ENCODE assay signal across 20 cellular contexts in the genomic region with DNA sequence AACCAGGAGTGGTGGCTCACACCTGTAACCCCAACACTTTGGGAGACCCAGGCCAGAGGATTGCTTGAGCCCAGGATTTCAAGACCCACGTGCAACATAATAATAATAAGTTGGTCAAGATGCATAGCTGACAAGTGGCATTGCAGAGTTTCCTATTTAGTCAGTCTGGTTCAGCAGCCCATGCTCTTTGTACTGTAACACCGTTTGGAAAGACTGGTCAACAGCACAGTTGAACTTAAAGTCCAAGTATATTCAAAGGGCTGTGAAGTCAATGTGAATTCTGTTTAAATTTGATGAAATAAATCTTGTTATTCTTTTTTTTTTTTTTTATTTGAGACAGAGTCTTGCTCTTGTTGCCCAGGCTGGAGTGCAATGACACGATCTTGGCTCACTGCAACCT. TPM values are rescaled to one million over a fixed set of nuclear protein-coding genes. Genes with fewer than 3 reads are reported as not detected.
DNase-seq lines count a peak whose midpoint lies in the region; ATAC-seq, FAIRE-seq and TF ChIP-seq lines count a peak whose summit lies in the region.
"Had no signal": no experiment of that assay in that cellular context is flagged by ENCODE, and none has a peak within 500 bp of the region (broad histone marks: within the 10 kb centered on the region; RNA-seq: fewer than 3 reads in every experiment).

No MANE protein-coding gene starts in this region.

- no peak for TF ChIP-seq POLR2A in H54 (IDR thresholded peaks at IDR 0.05; ENCODE audit: low read depth, low read length)

- no peak for FAIRE-seq in H54 (lab: Jason Lieb, UNC)
- FAIRE-seq: GM18507 had no signal

- H3K79me2 ChIP-seq in GM23248 (ENCODE audit: insufficient read depth) (peaks cover 33% of the 10 kb centered on the region), osteoblast (ENCODE audit: insufficient read depth, low read length) (peaks cover 34% of the 10 kb centered on the region)

- H3K9ac ChIP-seq in GM23248: no peak overlapping the region

- H3K4me3 ChIP-seq in GM23248 (no peak overlapping the region), osteoblast (ENCODE audit: insufficient read depth, low read length) (no peak overlapping the region)
- H3K4me3 ChIP-seq: SK-N-MC had no signal

- in situ Hi-C loops in GM23248 (cut with MboI): no loop called here

- H3K27ac ChIP-seq in GM23248 (no peak overlapping the region), osteoblast (ENCODE audit: low read depth, low read length) (no peak overlapping the region)
- H3K27ac ChIP-seq: SK-N-MC had no signal

- peak overlapping the region; percentile 97 to 99 for H3K4me3 Mint-ChIP-seq in activated T-cell treated with anti-CD3 and anti-CD28 coated beads, Interleukin-2, amount 50 U/mL, for 72 hours
- no peak overlapping the region for H3K4me3 Mint-ChIP-seq in activated T-cell treated with anti-CD3 and anti-CD28 coated beads, Interleukin-2, amount 50 U/mL, for 4 hours
- H3K4me3 Mint-ChIP-seq in activated T-helper 1 cell treated with anti-CD3 and anti-CD28 coated beads, Interleukin-12 subunit alpha, Interleukin-12 subunit beta, Interleukin-2, Interleukin-4 antibody, amounts not matched to agents 30 ng/mL and 10 ng/mL and 1 ng/mL, durations not matched to agents 14 hours and 24 hours and 36 hours: peak overlapping the region; percentile 97
- H3K4me3 Mint-ChIP-seq in stimulated activated naive B cell treated with anti-CD40 and anti-IgM and Interleukin-4, amounts not matched to agents 10 μg/mL and 1 μg/mL and 100 μg/mL, for 72 hours: no peak overlapping the region
- H3K4me3 Mint-ChIP-seq in HFFc6: no peak overlapping the region

- H3K4me2 ChIP-seq in GM23248 (ENCODE audit: unreplicated experiment) (no peak overlapping the region), osteoblast (ENCODE audit: insufficient read depth, low read length) (no peak overlapping the region)

- H3K36me3 ChIP-seq in GM23248 (ENCODE audit: low read depth): no peaks in the 10 kb centered on the region
- H3K36me3 ChIP-seq in osteoblast (ENCODE audit: insufficient read depth, low read length): no peaks in the 10 kb centered on the region

- H3K9me3 Mint-ChIP-seq in activated T-cell treated with anti-CD3 and anti-CD28 coated beads, Interleukin-2, amount 50 U/mL, for 72 hours: no peaks in the 10 kb centered on the region
- H3K9me3 Mint-ChIP-seq in activated T-cell treated with anti-CD3 and anti-CD28 coated beads, Interleukin-2, amount 50 U/mL, for 4 hours: no peaks in the 10 kb centered on the region
- no peaks in the 10 kb centered on the region for H3K9me3 Mint-ChIP-seq in activated T-helper 1 cell treated with anti-CD3 and anti-CD28 coated beads, Interleukin-12 subunit alpha, Interleukin-12 subunit beta, Interleukin-2, Interleukin-4 antibody, amounts not matched to agents 30 ng/mL and 10 ng/mL and 1 ng/mL, durations not matched to agents 14 hours and 24 hours and 36 hours
- no peaks in the 10 kb centered on the region for H3K9me3 Mint-ChIP-seq in stimulated activated naive B cell treated with anti-CD40 and anti-IgM and Interleukin-4, amounts not matched to agents 10 μg/mL and 1 μg/mL and 100 μg/mL, for 72 hours
- no peaks in the 10 kb centered on the region for H3K9me3 Mint-ChIP-seq in HFFc6

- H3F3A ChIP-seq in GM23248 (ENCODE audit: insufficient read depth): 0 out of 2 replicates have a peak, but pooled peaks cover 5% of the 10 kb centered on the region

- peaks cover 16% of the 10 kb centered on the region for H3K27me3 Mint-ChIP-seq in activated T-cell treated with anti-CD3 and anti-CD28 coated beads, Interleukin-2, amount 50 U/mL, for 72 hours (ENCODE audit: low read depth)
- peaks cover 14% of the 10 kb centered on the region for H3K27me3 Mint-ChIP-seq in activated T-cell treated with anti-CD3 and anti-CD28 coated beads, Interleukin-2, amount 50 U/mL, for 4 hours (ENCODE audit: low read depth)
- H3K27me3 Mint-ChIP-seq in activated T-helper 1 cell treated with anti-CD3 and anti-CD28 coated beads, Interleukin-12 subunit alpha, Interleukin-12 subunit beta, Interleukin-2, Interleukin-4 antibody, amounts not matched to agents 30 ng/mL and 10 ng/mL and 1 ng/mL, durations not matched to agents 14 hours and 24 hours and 36 hours (ENCODE audit: insufficient read depth): peaks cover 19% of the 10 kb centered on the region
- peaks cover 5 to 14% of the 10 kb centered on the region in 2 donors for H3K27me3 Mint-ChIP-seq in stimulated activated naive B cell treated with anti-CD40 and anti-IgM and Interleukin-4, amounts not matched to agents 10 μg/mL and 1 μg/mL and 100 μg/mL, for 72 hours
- peaks cover 14% of the 10 kb centered on the region for H3K27me3 Mint-ChIP-seq in HFFc6 (ENCODE audit: insufficient read depth)

- H2AFZ ChIP-seq in GM23248 (peak overlapping the region; percentile 96; the same call in 1 of the 2 replicates), osteoblast (ENCODE audit: low read length) (peak overlapping the region; percentile 15)

- H3K36me3 Mint-ChIP-seq in activated T-cell treated with anti-CD3 and anti-CD28 coated beads, Interleukin-2, amount 50 U/mL, for 72 hours (ENCODE audit: insufficient read depth in 2 of 2): peaks cover 2 to 5% of the 10 kb centered on the region in 2 donors
- peaks cover 8% of the 10 kb centered on the region for H3K36me3 Mint-ChIP-seq in activated T-cell treated with anti-CD3 and anti-CD28 coated beads, Interleukin-2, amount 50 U/mL, for 4 hours (ENCODE audit: insufficient read depth)
- peaks cover 8% of the 10 kb centered on the region for H3K36me3 Mint-ChIP-seq in activated T-helper 1 cell treated with anti-CD3 and anti-CD28 coated beads, Interleukin-12 subunit alpha, Interleukin-12 subunit beta, Interleukin-2, Interleukin-4 antibody, amounts not matched to agents 30 ng/mL and 10 ng/mL and 1 ng/mL, durations not matched to agents 14 hours and 24 hours and 36 hours (ENCODE audit: low read depth)
- peaks cover 3 to 17% of the 10 kb centered on the region in 2 donors for H3K36me3 Mint-ChIP-seq in stimulated activated naive B cell treated with anti-CD40 and anti-IgM and Interleukin-4, amounts not matched to agents 10 μg/mL and 1 μg/mL and 100 μg/mL, for 72 hours
- peaks cover 7% of the 10 kb centered on the region; the same call in 1 of the 2 replicates for H3K36me3 Mint-ChIP-seq in HFFc6 (ENCODE audit: low read depth)

- no peaks in the 10 kb centered on the region for H3K9me3 ChIP-seq in GM23248 (ENCODE audit: low read depth)
- no peaks in the 10 kb centered on the region for H3K9me3 ChIP-seq in osteoblast (ENCODE audit: low read depth, low read length)
- H3K9me3 ChIP-seq: MG63 had no signal

- no peaks in the 10 kb centered on the region for H3K9me2 ChIP-seq in GM23248 (ENCODE audit: insufficient read depth)

- H3K27me3 ChIP-seq in GM23248 (replicated peaks; ENCODE audit: insufficient read depth): no peaks in the 10 kb centered on the region
- peaks cover 8% of the 10 kb centered on the region for H3K27me3 ChIP-seq in osteoblast (ENCODE audit: insufficient read depth, low read length)

- intact Hi-C loops in activated T-helper 1 cell treated with anti-CD3 and anti-CD28 coated beads, Interleukin-12 subunit alpha, Interleukin-12 subunit beta, Interleukin-2, Interleukin-4 antibody, amounts not matched to agents 30 ng/mL and 10 ng/mL and 1 ng/mL, durations not matched to agents 14 hours and 24 hours and 36 hours (cut with micrococcal nuclease): loop anchor here (5.0 kb wide), 1 partner anchor 246 kb away; the partner anchor contains the start of gene CLIP4

- TF ChIP-seq CTCF in osteoblast (IDR thresholded peaks at IDR 0.05; ENCODE audit: extremely low read depth, low read depth, low read length): no peak
- TF ChIP-seq CTCF in HFFc6 (IDR thresholded peaks at IDR 0.05): no peak

- no peak for DNase-seq in activated T-cell treated with anti-CD3 and anti-CD28 coated beads, Interleukin-2, amount 50 U/mL, for 72 hours
- no peak for DNase-seq in activated T-cell treated with anti-CD3 and anti-CD28 coated beads, Interleukin-2, amount 50 U/mL, for 4 hours
- no peak for DNase-seq in GM23248
- DNase-seq in activated T-helper 1 cell treated with anti-CD3 and anti-CD28 coated beads, Interleukin-12 subunit alpha, Interleukin-12 subunit beta, Interleukin-2, Interleukin-4 antibody, amounts not matched to agents 30 ng/mL and 10 ng/mL and 1 ng/mL, durations not matched to agents 14 hours and 24 hours and 36 hours (ENCODE audit: low spot score): no peak
- DNase-seq in osteoblast (ENCODE audit: insufficient read length, low spot score, missing footprints): no peak
- DNase-seq in stimulated activated naive B cell treated with anti-CD40 and anti-IgM and Interleukin-4, amounts not matched to agents 10 μg/mL and 1 μg/mL and 100 μg/mL, for 72 hours: no peak
- no peak for DNase-seq in H54 (ENCODE audit: insufficient read length, low spot score)
- no peak for DNase-seq in HFFc6
- DNase-seq: ACHN; DMS 273 treated with DMSO at 0.1 percent for 48 hours; HCEC 1CT; MG63; NCI-H1092 treated with DMSO at 0.1 percent for 48 hours; NCI-H1694; NCI-H2107; NCI-H226; NCI-H526; NK-92 treated with Interleukin-12 subunit alpha and Interleukin-12 subunit beta, amount 100 ng/mL, for 24 hours had no signal

- H3K27ac Mint-ChIP-seq in activated T-cell treated with anti-CD3 and anti-CD28 coated beads, Interleukin-2, amount 50 U/mL, for 72 hours: no peak overlapping the region
- no peak overlapping the region for H3K27ac Mint-ChIP-seq in activated T-helper 1 cell treated with anti-CD3 and anti-CD28 coated beads, Interleukin-12 subunit alpha, Interleukin-12 subunit beta, Interleukin-2, Interleukin-4 antibody, amounts not matched to agents 30 ng/mL and 10 ng/mL and 1 ng/mL, durations not matched to agents 14 hours and 24 hours and 36 hours
- no peak overlapping the region for H3K27ac Mint-ChIP-seq in stimulated activated naive B cell treated with anti-CD40 and anti-IgM and Interleukin-4, amounts not matched to agents 10 μg/mL and 1 μg/mL and 100 μg/mL, for 72 hours
- H3K27ac Mint-ChIP-seq in HFFc6: no peak overlapping the region

- peaks cover 30% of the 10 kb centered on the region for H3K4me1 Mint-ChIP-seq in activated T-cell treated with anti-CD3 and anti-CD28 coated beads, Interleukin-2, amount 50 U/mL, for 72 hours (ENCODE audit: low read depth)
- H3K4me1 Mint-ChIP-seq in activated T-cell treated with anti-CD3 and anti-CD28 coated beads, Interleukin-2, amount 50 U/mL, for 4 hours (ENCODE audit: low read depth): peaks cover 24% of the 10 kb centered on the region
- H3K4me1 Mint-ChIP-seq in activated T-helper 1 cell treated with anti-CD3 and anti-CD28 coated beads, Interleukin-12 subunit alpha, Interleukin-12 subunit beta, Interleukin-2, Interleukin-4 antibody, amounts not matched to agents 30 ng/mL and 10 ng/mL and 1 ng/mL, durations not matched to agents 14 hours and 24 hours and 36 hours (ENCODE audit: low read depth): peaks cover 21% of the 10 kb centered on the region
- H3K4me1 Mint-ChIP-seq in stimulated activated naive B cell treated with anti-CD40 and anti-IgM and Interleukin-4, amounts not matched to agents 10 μg/mL and 1 μg/mL and 100 μg/mL, for 72 hours: peaks cover 7 to 27% of the 10 kb centered on the region in 2 donors
- H3K4me1 Mint-ChIP-seq in HFFc6 (ENCODE audit: low read depth): peaks cover 29% of the 10 kb centered on the region

- H4K20me1 ChIP-seq in GM23248 (ENCODE audit: insufficient read depth) (no peaks in the 10 kb centered on the region), osteoblast (ENCODE audit: insufficient read depth, low read length) (no peaks in the 10 kb centered on the region)

- ATAC-seq in activated T-cell treated with anti-CD3 and anti-CD28 coated beads, Interleukin-2, amount 50 U/mL, for 72 hours (replicated peaks in 1 of 2): no peak
- ATAC-seq in activated T-cell treated with anti-CD3 and anti-CD28 coated beads, Interleukin-2, amount 50 U/mL, for 4 hours: no peak
- no peak for ATAC-seq in stimulated activated naive B cell treated with anti-CD40 and anti-IgM and Interleukin-4, amounts not matched to agents 10 μg/mL and 1 μg/mL and 100 μg/mL, for 72 hours (replicated peaks)

- H3K4me1 ChIP-seq in GM23248 (ENCODE audit: insufficient read depth): peaks cover 19% of the 10 kb centered on the region
- peaks cover 21% of the 10 kb centered on the region for H3K4me1 ChIP-seq in osteoblast (ENCODE audit: insufficient read depth, low read length)

- WGBS in GM23248 (ENCODE audit: low coverage in 1 of 2, low lambda C conversion rate in 2 of 2, missing lambda C conversion rate in 2 of 2), 2 experiments: 53 to 59% methylated on average over 3 of the region's 3 CpGs

RNA-seq across cellular contexts. Expression of gene TRMT61B, which starts 1.5 kb away (rescaled TPM):
- total RNA-seq in activated T-cell treated with anti-CD3 and anti-CD28 coated beads, Interleukin-2, amount 50 U/mL, for 72 hours: 10 to 100 TPM; 18.5 to 20.5 TPM
- total RNA-seq in activated T-cell treated with anti-CD3 and anti-CD28 coated beads, Interleukin-2, amount 50 U/mL, for 4 hours: 10 to 100 TPM; 18.4 to 21.2 (median 21.0) TPM
- 11.0 and 13.6 TPM in 2 replicates for total RNA-seq in GM23248 (2014; rRNA removed; shearing (Covaris generic))
- 21.1 and 21.8 TPM in 2 replicates for polyA plus RNA-seq in GM23248 (2016; fragmentation: Nextera tagmentation; extraction: Ambion mirVana)
- 18.4 and 21.4 TPM in 2 replicates for total RNA-seq in activated T-helper 1 cell treated with anti-CD3 and anti-CD28 coated beads, Interleukin-12 subunit alpha, Interleukin-12 subunit beta, Interleukin-2, Interleukin-4 antibody, amounts not matched to agents 30 ng/mL and 10 ng/mL and 1 ng/mL, durations not matched to agents 14 hours and 24 hours and 36 hours
- 9.4 and 18.9 TPM in 2 replicates for total RNA-seq in osteoblast
- total RNA-seq in HFFc6 (2021; fragmentation: NEBNext Ultra II Directional; extraction: Animal tissue kit (Norgen Biotek cat#: 25700)): 10 to 100 TPM; 11.3 to 13.9 (median 12.3) TPM

RNA-seq across cellular contexts. Expression of gene WDR43, which starts 22.8 kb away (rescaled TPM):
- 100 to 1,000 TPM in 1 of 2 donors, 10 to 100 TPM in 1; 75.0 to 110 TPM for total RNA-seq in activated T-cell treated with anti-CD3 and anti-CD28 coated beads, Interleukin-2, amount 50 U/mL, for 72 hours
- total RNA-seq in activated T-cell treated with anti-CD3 and anti-CD28 coated beads, Interleukin-2, amount 50 U/mL, for 4 hours: 100 to 1,000 TPM; 230 to 254 (median 250) TPM
- 68.9 and 71.8 TPM in 2 replicates for total RNA-seq in GM23248 (2014; rRNA removed; shearing (Covaris generic))
- 28.5 and 31.3 TPM in 2 replicates for polyA plus RNA-seq in GM23248 (2016; fragmentation: Nextera tagmentation; extraction: Ambion mirVana)
- 188 and 190 TPM in 2 replicates for total RNA-seq in activated T-helper 1 cell treated with anti-CD3 and anti-CD28 coated beads, Interleukin-12 subunit alpha, Interleukin-12 subunit beta, Interleukin-2, Interleukin-4 antibody, amounts not matched to agents 30 ng/mL and 10 ng/mL and 1 ng/mL, durations not matched to agents 14 hours and 24 hours and 36 hours
- 71.6 and 79.3 TPM in 2 replicates for total RNA-seq in osteoblast
- 10 to 100 TPM; 67.8 to 81.1 (median 71.4) TPM for total RNA-seq in HFFc6 (2021; fragmentation: NEBNext Ultra II Directional; extraction: Animal tissue kit (Norgen Biotek cat#: 25700))

Comparison
In these comparisons a context has a peak if more than half of its experiments do, and no peak if none do; other contexts are left out.
1. H3K4me3 Mint-ChIP-seq: peak in activated T-cell treated with anti-CD3 and anti-CD28 coated beads, Interleukin-2, amount 50 U/mL, for 72 hours (2 of 2) and activated T-helper 1 cell treated with anti-CD3 and anti-CD28 coated beads, Interleukin-12 subunit alpha, Interleukin-12 subunit beta, Interleukin-2, Interleukin-4 antibody, amounts not matched to agents 30 ng/mL and 10 ng/mL and 1 ng/mL, durations not matched to agents 14 hours and 24 hours and 36 hours (single experiment); none in activated T-cell treated with anti-CD3 and anti-CD28 coated beads, Interleukin-2, amount 50 U/mL, for 4 hours (single experiment), stimulated activated naive B cell treated with anti-CD40 and anti-IgM and Interleukin-4, amounts not matched to agents 10 μg/mL and 1 μg/mL and 100 μg/mL, for 72 hours (0 of 2) and HFFc6 (single experiment).